Comparison of ENCODE assay signal across 1 cellular context in genomic region chr20:2659547-2659946, GRCh38.
TF ChIP-seq lines count a peak whose summit lies in the region.

No MANE protein-coding gene starts in this region.

TF ChIP-seq in SK-N-SH, 30 proteins besides CTCF, POLR2A, EP300 and RAD21:
- TF ChIP-seq REST (IDR thresholded peaks at IDR 0.05; ENCODE audit: low read depth, low read length) (no peak), RCOR1 (IDR thresholded peaks at IDR 0.05; ENCODE audit: low read length) (no peak), FOSL2 (IDR thresholded peaks at IDR 0.05; ENCODE audit: borderline replicate concordance, low read depth) (no peak)
